ENCODE assay signal across 10 cellular contexts in genomic region chr9:37324691-37325490, GRCh38.
DNase-seq lines count a peak whose midpoint lies in the region; ATAC-seq and TF ChIP-seq lines count a peak whose summit lies in the region.
"Had no signal": no experiment of that assay in that cellular context is flagged by ENCODE, and none has a peak within 500 bp of the region (broad histone marks: within the 10 kb centered on the region; RNA-seq: fewer than 3 reads in every experiment).

No MANE protein-coding gene starts in this region.

- peaks cover 5% of the 10 kb centered on the region for H3K36me3 ChIP-seq in suprapubic skin
- no peaks in the 10 kb centered on the region for H3K36me3 ChIP-seq in upper lobe of left lung

- H3K4me3 Mint-ChIP-seq in WTC11 (no peak overlapping the region), HFFc6 (no peak overlapping the region)
- H3K4me3 Mint-ChIP-seq: activated CD4-positive, alpha-beta memory T cell treated with anti-CD3 and anti-CD28 coated beads for 36 hours had no signal

- H3K27me3 Mint-ChIP-seq in WTC11 (ENCODE audit: low read depth) (no peaks in the 10 kb centered on the region), HFFc6 (ENCODE audit: insufficient read depth) (peaks cover 2% of the 10 kb centered on the region)
- H3K27me3 Mint-ChIP-seq: activated CD4-positive, alpha-beta memory T cell treated with anti-CD3 and anti-CD28 coated beads for 36 hours; naive thymus-derived CD8-positive, alpha-beta T cell had no signal

- ATAC-seq in GM19324 (IDR thresholded peaks at IDR 0.05; ENCODE audit: low FRiP score, unreplicated experiment) (peak; percentile 28), HG03575 (IDR thresholded peaks at IDR 0.05; ENCODE audit: extremely low read depth, insufficient number of reproducible peaks, low FRiP score, unreplicated experiment) (peak; percentile 23), WTC11 (peak; percentile 63), GM18517 (IDR thresholded peaks at IDR 0.05; ENCODE audit: unreplicated experiment) (no peak), upper lobe of left lung (ENCODE audit: low FRiP score in 2 of 2) (no peak)

- H3K9me3 Mint-ChIP-seq in WTC11 (peaks cover 5% of the 10 kb centered on the region), HFFc6 (no peaks in the 10 kb centered on the region)
- H3K9me3 Mint-ChIP-seq: activated CD4-positive, alpha-beta memory T cell treated with anti-CD3 and anti-CD28 coated beads for 36 hours; naive thymus-derived CD8-positive, alpha-beta T cell had no signal

- H3K27me3 ChIP-seq in suprapubic skin = no peaks in the 10 kb centered on the region
- H3K27me3 ChIP-seq in upper lobe of left lung = no peaks in the 10 kb centered on the region

- H3K27ac Mint-ChIP-seq in WTC11 (no peak overlapping the region), HFFc6 (no peak overlapping the region)
- H3K27ac Mint-ChIP-seq: activated CD4-positive, alpha-beta memory T cell treated with anti-CD3 and anti-CD28 coated beads for 36 hours had no signal

- H3K27ac ChIP-seq in suprapubic skin (no peak overlapping the region), upper lobe of left lung (no peak overlapping the region)

- 92% methylated on average over 5 of the region's 5 CpGs for WGBS in suprapubic skin
- WGBS in upper lobe of left lung, 2 donors = 78 to 80% methylated on average over 5 of the region's 5 CpGs

- POLR2A ChIA-PET in WTC11 (lab: Charles Lee) = no interaction called here

- CTCF ChIA-PET in WTC11 (lab: Charles Lee) = interaction anchor here (0.8 to 1.2 kb wide), 4 partner anchors 16 to 329 kb away, joined by 3 to 4 read pairs (median 4); no protein-coding TSS in a partner anchor

- TF ChIP-seq CTCF in WTC11 (IDR thresholded peaks at IDR 0.05) (no peak), HFFc6 (IDR thresholded peaks at IDR 0.05) (no peak), suprapubic skin (IDR thresholded peaks at IDR 0.05) (no peak), upper lobe of left lung (IDR thresholded peaks at IDR 0.05) (no peak)

- H3K4me1 ChIP-seq in suprapubic skin (no peaks in the 10 kb centered on the region), upper lobe of left lung (no peaks in the 10 kb centered on the region)

- TF ChIP-seq POLR2A in suprapubic skin (IDR thresholded peaks at IDR 0.05) (no peak), upper lobe of left lung (IDR thresholded peaks at IDR 0.05) (no peak)

- DNase-seq in Ammon's horn (ENCODE audit: low spot score) (peak; percentile 61), WTC11 (ENCODE audit: low spot score) (no peak), HFFc6 (no peak), suprapubic skin (ENCODE audit: low spot score in 2 of 2) (no peak), upper lobe of left lung (no peak)
- DNase-seq: activated CD4-positive, alpha-beta memory T cell treated with anti-CD3 and anti-CD28 coated beads for 36 hours; naive thymus-derived CD8-positive, alpha-beta T cell had no signal

- H3K4me1 Mint-ChIP-seq in WTC11 (peaks cover 8% of the 10 kb centered on the region), HFFc6 (ENCODE audit: low read depth) (no peaks in the 10 kb centered on the region)

- H3K36me3 Mint-ChIP-seq in WTC11 (0 out of 2 replicates have a peak, but pooled peaks cover 4% of the 10 kb centered on the region), HFFc6 (ENCODE audit: low read depth) (peaks cover 6% of the 10 kb centered on the region)

- no peak for TF ChIP-seq EP300 in suprapubic skin (IDR thresholded peaks at IDR 0.05)
- no peak for TF ChIP-seq EP300 in upper lobe of left lung (IDR thresholded peaks at IDR 0.05)

- H3K4me3 ChIP-seq in suprapubic skin = no peak overlapping the region
- H3K4me3 ChIP-seq in upper lobe of left lung = no peak overlapping the region

- H3K9me3 ChIP-seq in suprapubic skin (no peaks in the 10 kb centered on the region), upper lobe of left lung (no peaks in the 10 kb centered on the region)

TF ChIP-seq in WTC11, 78 proteins besides CTCF, POLR2A, EP300 and RAD21:
- TF ChIP-seq TCF7 (CRISPR knock-in tag; IDR thresholded peaks at IDR 0.05; ENCODE audit: low read depth) (no peak), ZNF512 (CRISPR knock-in tag; IDR thresholded peaks at IDR 0.05; ENCODE audit: borderline replicate concordance) (no peak), CREM (CRISPR knock-in tag; IDR thresholded peaks at IDR 0.05) (no peak), FOXK1 (CRISPR knock-in tag; IDR thresholded peaks at IDR 0.05) (no peak), IRF1 (CRISPR knock-in tag; IDR thresholded peaks at IDR 0.05) (no peak), ZNF281 (CRISPR knock-in tag; IDR thresholded peaks at IDR 0.05) (no peak), ZNF138 (CRISPR knock-in tag; conservative IDR thresholded peaks at IDR 0.05) (no peak), AR (CRISPR knock-in tag; IDR thresholded peaks at IDR 0.05) (no peak)

Comparison
In these comparisons a context has a peak if more than half of its experiments do, and no peak if none do; other contexts are left out.
1. ATAC-seq: peak in GM19324 (single experiment), HG03575 (single experiment) and WTC11 (single experiment); none in GM18517 (single experiment) and upper lobe of left lung (0 of 2).